9 cellular contexts compared by ENCODE assay signal in the genomic region with DNA sequence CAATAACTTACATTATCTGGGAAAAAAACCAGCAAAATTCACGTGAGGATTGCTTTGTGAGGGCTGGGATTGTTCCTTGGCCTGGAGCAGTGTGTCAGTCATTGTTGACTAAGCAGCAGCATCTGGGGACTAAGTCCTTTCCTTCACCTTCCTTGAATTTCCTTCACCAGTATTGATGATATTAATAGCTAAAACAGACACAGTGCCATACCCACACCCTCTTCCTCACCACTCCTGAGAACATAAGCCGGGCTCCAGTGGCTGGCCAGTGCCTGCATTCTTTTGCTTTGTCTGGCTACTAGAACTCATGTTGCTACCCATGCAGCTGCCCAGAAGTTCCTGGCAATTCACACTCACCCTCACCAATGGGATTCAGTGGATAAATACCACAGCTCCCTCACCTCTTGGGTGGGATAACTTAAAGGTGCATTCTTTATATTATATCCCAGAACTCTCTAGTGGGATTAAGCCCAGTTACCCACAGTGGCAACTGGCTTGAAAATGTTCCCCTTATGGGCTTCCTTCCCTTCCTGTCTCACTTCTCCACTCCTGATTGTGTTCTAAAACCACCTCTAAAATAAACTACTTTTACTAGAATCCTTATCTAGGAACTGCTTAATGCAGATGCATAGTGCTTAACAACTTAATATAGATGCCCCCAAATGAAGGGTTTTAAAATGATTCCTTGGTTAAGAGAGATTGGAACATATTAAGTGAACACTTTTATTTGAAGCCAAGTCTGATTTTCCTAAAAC. TPM values are rescaled to one million over a fixed set of nuclear protein-coding genes. Genes with fewer than 3 reads are reported as not detected.
A peak's percentile ranks its signal among the peaks of the same experiment; 100 is the strongest.
DNase-seq lines count a peak whose midpoint lies in the region; ATAC-seq and TF ChIP-seq lines count a peak whose summit lies in the region.
"Had no signal": no experiment of that assay in that cellular context is flagged by ENCODE, and none has a peak within 500 bp of the region (broad histone marks: within the 10 kb centered on the region; RNA-seq: fewer than 3 reads in every experiment).

No MANE protein-coding gene starts in this region.

- H3K79me1 ChIP-seq in mesendoderm (ENCODE audit: low read length): no peaks in the 10 kb centered on the region

- H3K18ac ChIP-seq in mesendoderm (ENCODE audit: low read length): no peak overlapping the region

- ATAC-seq in GM18502 (IDR thresholded peaks at IDR 0.05; ENCODE audit: poor library complexity, unreplicated experiment) (peak; percentile 24), HG02938 (IDR thresholded peaks at IDR 0.05; ENCODE audit: unreplicated experiment) (peak; percentile 11), HG03095 (IDR thresholded peaks at IDR 0.05; ENCODE audit: unreplicated experiment) (no peak), GM21717 (IDR thresholded peaks at IDR 0.05; ENCODE audit: unreplicated experiment) (no peak)

- H3K36me3 ChIP-seq in osteoblast (ENCODE audit: insufficient read depth, low read length) (no peaks in the 10 kb centered on the region), mesendoderm (ENCODE audit: control insufficient read depth, insufficient read depth, low read length) (no peaks in the 10 kb centered on the region)

- no peaks in the 10 kb centered on the region for H3K27me3 Mint-ChIP-seq in chondrocyte (ENCODE audit: low read depth)

- TF ChIP-seq CTCF in chondrocyte (IDR thresholded peaks at IDR 0.05) (no peak), osteoblast (IDR thresholded peaks at IDR 0.05; ENCODE audit: extremely low read depth, low read depth, low read length) (no peak)

- peaks cover 62% of the 10 kb centered on the region for H3K4me1 Mint-ChIP-seq in chondrocyte (ENCODE audit: low read depth)

- H2AFZ ChIP-seq in osteoblast (ENCODE audit: low read length): no peak overlapping the region

- peaks cover 7% of the 10 kb centered on the region for H3K9me3 Mint-ChIP-seq in chondrocyte (ENCODE audit: low read depth)

- no peak overlapping the region for H3K4ac ChIP-seq in mesendoderm (ENCODE audit: low read depth, low read length)

- no peak overlapping the region for H3K23ac ChIP-seq in mesendoderm (ENCODE audit: low read length)

- H2BK15ac ChIP-seq in mesendoderm (replicated peaks; ENCODE audit: low read depth): no peak overlapping the region

- no peak overlapping the region for H4K8ac ChIP-seq in mesendoderm (ENCODE audit: low read depth, low read length)

- no peak overlapping the region for H2AK5ac ChIP-seq in mesendoderm (ENCODE audit: low read length)

- no peaks in the 10 kb centered on the region for H3K27me3 ChIP-seq in osteoblast (ENCODE audit: insufficient read depth, low read length)
- no peaks in the 10 kb centered on the region for H3K27me3 ChIP-seq in mesendoderm (ENCODE audit: insufficient read depth, low read length, poor library complexity)

- H3K56ac ChIP-seq in mesendoderm (ENCODE audit: low read length): no peak overlapping the region

- H3K4me3 ChIP-seq in osteoblast (ENCODE audit: insufficient read depth, low read length): peak overlapping the region; percentile 10
- no peak overlapping the region for H3K4me3 ChIP-seq in mesendoderm (ENCODE audit: low read length)

- peaks cover 4% of the 10 kb centered on the region for H3K36me3 Mint-ChIP-seq in chondrocyte (ENCODE audit: low read depth)

- H3K9ac ChIP-seq in mesendoderm (ENCODE audit: low read length): no peak overlapping the region

- H3K4me1 ChIP-seq in osteoblast (ENCODE audit: insufficient read depth, low read length): peaks cover 35% of the 10 kb centered on the region
- H3K4me1 ChIP-seq in mesendoderm (ENCODE audit: control insufficient read depth, low read depth, low read length): no peaks in the 10 kb centered on the region

- peak overlapping the region; percentile 73 for H3K27ac Mint-ChIP-seq in chondrocyte (ENCODE audit: unreplicated experiment)

- peak overlapping the region; percentile 60 for H3K27ac ChIP-seq in osteoblast (ENCODE audit: low read depth, low read length)
- H3K27ac ChIP-seq in mesendoderm (ENCODE audit: low read depth, low read length): no peak overlapping the region
- H3K27ac ChIP-seq: VCaP had no signal

- no peaks in the 10 kb centered on the region for H3K9me3 ChIP-seq in osteoblast (ENCODE audit: low read depth, low read length)

- WGBS in mesendoderm (ENCODE audit: extremely low coverage, insufficient coverage, low lambda C conversion rate): no CpG with 5 or more reads among the region's 2 CpGs

- no peaks in the 10 kb centered on the region for H4K20me1 ChIP-seq in osteoblast (ENCODE audit: insufficient read depth, low read length)

- no peak overlapping the region for H3K4me3 Mint-ChIP-seq in chondrocyte (ENCODE audit: unreplicated experiment)

- no peaks in the 10 kb centered on the region for H3K79me2 ChIP-seq in osteoblast (ENCODE audit: insufficient read depth, low read length)
- no peaks in the 10 kb centered on the region for H3K79me2 ChIP-seq in mesendoderm (ENCODE audit: control insufficient read depth, insufficient read depth, low read length)

- DNase-seq in chondrocyte (ENCODE audit: low spot score): no peak
- peak; percentile 3 for DNase-seq in osteoblast (ENCODE audit: insufficient read length, low spot score, missing footprints)
- DNase-seq in mesendoderm: no peak
- no peak for DNase-seq in medulla oblongata (ENCODE audit: extremely low spot score)

- no peak overlapping the region for H4K5ac ChIP-seq in mesendoderm (ENCODE audit: low read length)

- H3K4me2 ChIP-seq in osteoblast (ENCODE audit: insufficient read depth, low read length) (peak overlapping the region; percentile 3), mesendoderm (ENCODE audit: low read length) (no peak overlapping the region)

- no peak overlapping the region for H2BK5ac ChIP-seq in mesendoderm (ENCODE audit: low read length)

- no peak overlapping the region for H2BK120ac ChIP-seq in mesendoderm (ENCODE audit: low read depth, low read length)

RNA-seq across cellular contexts. Expression of gene PLCB1, which starts 24.0 kb away (rescaled TPM):
- total RNA-seq in chondrocyte: 10.8 to 15.3 TPM (median 11.4 TPM) in 3 replicates
- total RNA-seq in osteoblast: 13.4 and 23.3 TPM in 2 replicates
- 4.6 TPM for polyA plus RNA-seq in mesendoderm (2013, experiment 1 of 2)
- polyA plus RNA-seq in mesendoderm (2013, experiment 2 of 2): 5.1 TPM

Comparison
In these comparisons a context has a peak if more than half of its experiments do, and no peak if none do; other contexts are left out.
1. ATAC-seq: peak in GM18502 (single experiment) and HG02938 (single experiment); none in HG03095 (single experiment) and GM21717 (single experiment).